8 cellular contexts compared by ENCODE assay signal in the genomic region with DNA sequence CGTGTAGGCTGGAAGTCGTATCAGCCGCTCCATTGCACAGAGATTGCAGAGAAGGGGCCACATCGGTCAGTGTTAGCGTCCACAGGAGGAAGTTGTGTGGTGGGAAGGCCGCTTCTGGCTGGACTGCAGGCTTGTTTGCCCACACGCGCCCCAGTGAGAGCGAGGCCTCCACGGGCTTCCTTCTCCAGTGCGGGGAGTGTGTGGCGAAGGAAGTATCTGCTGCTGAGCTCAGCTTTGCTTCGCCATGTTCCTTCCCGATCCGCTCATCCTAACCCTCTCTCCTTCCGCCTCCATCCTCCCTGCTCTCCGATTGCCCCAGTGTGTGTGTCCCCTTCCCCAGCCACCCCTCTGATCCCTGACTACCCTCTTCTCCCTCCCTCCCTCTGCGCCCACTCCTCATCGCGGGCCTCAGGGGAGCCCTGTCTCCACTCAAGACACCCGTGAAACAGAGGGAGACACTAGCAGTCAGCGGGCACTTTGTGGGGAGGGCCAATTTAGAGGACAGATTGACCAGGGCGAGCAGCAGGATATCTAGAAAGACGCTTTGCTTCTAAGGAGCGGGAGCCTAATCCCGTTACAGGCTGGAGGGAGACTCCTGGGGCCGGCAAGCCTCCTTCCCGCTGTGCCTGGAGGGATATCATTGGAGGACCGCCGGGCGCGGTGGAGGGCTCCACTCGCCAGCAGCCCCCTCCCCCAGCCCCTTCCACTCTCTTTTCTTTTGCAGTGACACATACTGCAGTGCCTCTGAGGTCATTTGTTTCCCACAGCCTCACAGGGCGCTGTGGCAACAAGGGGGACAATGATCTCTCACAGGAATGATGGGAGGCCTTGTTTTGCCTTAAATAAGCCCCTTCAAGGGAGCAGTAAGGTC.
DNase-seq lines count a peak whose midpoint lies in the region; ATAC-seq and TF ChIP-seq lines count a peak whose summit lies in the region.

No MANE protein-coding gene starts in this region.

- no peak for TF ChIP-seq CTCF in progenitor cell of endocrine pancreas (IDR thresholded peaks at IDR 0.05; ENCODE audit: unreplicated experiment)

- DNase-seq in Daoy (ENCODE audit: low read depth) (peak; percentile 77), astrocyte of the hippocampus (ENCODE audit: low read depth, low spot score) (peak; percentile 94), progenitor cell of endocrine pancreas (ENCODE audit: low spot score, unreplicated experiment) (peak; percentile 37), SW 1271 (lab: John Stamatoyannopoulos, UW) (no peak), middle frontal gyrus (ENCODE audit: extremely low spot score, low spot score) (no peak)

- H3K27me3 Mint-ChIP-seq in progenitor cell of endocrine pancreas, result no peaks in the 10 kb centered on the region

- H3K4me3 ChIP-seq in iPS-15b (ENCODE audit: low read depth, low read length), result peak overlapping the region; percentile 88

- H3K4me1 Mint-ChIP-seq in progenitor cell of endocrine pancreas (ENCODE audit: low read depth), result peaks cover 51% of the 10 kb centered on the region

- no peaks in the 10 kb centered on the region for H3K27me3 ChIP-seq in iPS-15b (ENCODE audit: control insufficient read depth, insufficient read depth, low read length)

- H3K4me3 Mint-ChIP-seq in progenitor cell of endocrine pancreas (ENCODE audit: low read depth), result peak overlapping the region; percentile 56

- H3K4me1 ChIP-seq in iPS-15b (ENCODE audit: control insufficient read depth, insufficient read depth, low read length), result peaks cover 14% of the 10 kb centered on the region

- no peaks in the 10 kb centered on the region for H3K36me3 ChIP-seq in iPS-15b (ENCODE audit: control insufficient read depth, insufficient read depth, low read length)

- no peaks in the 10 kb centered on the region for H3K9me3 Mint-ChIP-seq in progenitor cell of endocrine pancreas (ENCODE audit: low read depth)

- no peak for ATAC-seq in HG03159 (IDR thresholded peaks at IDR 0.05; ENCODE audit: unreplicated experiment)
- no peak for ATAC-seq in HG03439 (IDR thresholded peaks at IDR 0.05; ENCODE audit: unreplicated experiment)

- H3K36me3 Mint-ChIP-seq in progenitor cell of endocrine pancreas (ENCODE audit: insufficient read depth), result no peaks in the 10 kb centered on the region

- peak overlapping the region; percentile 41 for H3K9ac ChIP-seq in iPS-15b (ENCODE audit: low read depth, low read length)

- no peaks in the 10 kb centered on the region for H3K9me3 ChIP-seq in iPS-15b (ENCODE audit: control insufficient read depth, insufficient read depth, low read length)

- peak overlapping the region; percentile 96 for H3K27ac Mint-ChIP-seq in progenitor cell of endocrine pancreas

Comparison
In these comparisons a context has a peak if more than half of its experiments do, and no peak if none do; other contexts are left out.
1. DNase-seq: peak in Daoy (single experiment), astrocyte of the hippocampus (single experiment) and progenitor cell of endocrine pancreas (single experiment); none in SW 1271 (0 of 2) and middle frontal gyrus (single experiment).